Comparison of ENCODE assay signal across 1 cellular context in genomic region chr7:75038508-75038907, GRCh38.
TF ChIP-seq lines count a peak whose summit lies in the region.

No MANE protein-coding gene starts in this region.

TF ChIP-seq in GM12878, 131 proteins besides CTCF, POLR2A, EP300 and RAD21 (continued from another document):
- TF ChIP-seq, protein P1, sequence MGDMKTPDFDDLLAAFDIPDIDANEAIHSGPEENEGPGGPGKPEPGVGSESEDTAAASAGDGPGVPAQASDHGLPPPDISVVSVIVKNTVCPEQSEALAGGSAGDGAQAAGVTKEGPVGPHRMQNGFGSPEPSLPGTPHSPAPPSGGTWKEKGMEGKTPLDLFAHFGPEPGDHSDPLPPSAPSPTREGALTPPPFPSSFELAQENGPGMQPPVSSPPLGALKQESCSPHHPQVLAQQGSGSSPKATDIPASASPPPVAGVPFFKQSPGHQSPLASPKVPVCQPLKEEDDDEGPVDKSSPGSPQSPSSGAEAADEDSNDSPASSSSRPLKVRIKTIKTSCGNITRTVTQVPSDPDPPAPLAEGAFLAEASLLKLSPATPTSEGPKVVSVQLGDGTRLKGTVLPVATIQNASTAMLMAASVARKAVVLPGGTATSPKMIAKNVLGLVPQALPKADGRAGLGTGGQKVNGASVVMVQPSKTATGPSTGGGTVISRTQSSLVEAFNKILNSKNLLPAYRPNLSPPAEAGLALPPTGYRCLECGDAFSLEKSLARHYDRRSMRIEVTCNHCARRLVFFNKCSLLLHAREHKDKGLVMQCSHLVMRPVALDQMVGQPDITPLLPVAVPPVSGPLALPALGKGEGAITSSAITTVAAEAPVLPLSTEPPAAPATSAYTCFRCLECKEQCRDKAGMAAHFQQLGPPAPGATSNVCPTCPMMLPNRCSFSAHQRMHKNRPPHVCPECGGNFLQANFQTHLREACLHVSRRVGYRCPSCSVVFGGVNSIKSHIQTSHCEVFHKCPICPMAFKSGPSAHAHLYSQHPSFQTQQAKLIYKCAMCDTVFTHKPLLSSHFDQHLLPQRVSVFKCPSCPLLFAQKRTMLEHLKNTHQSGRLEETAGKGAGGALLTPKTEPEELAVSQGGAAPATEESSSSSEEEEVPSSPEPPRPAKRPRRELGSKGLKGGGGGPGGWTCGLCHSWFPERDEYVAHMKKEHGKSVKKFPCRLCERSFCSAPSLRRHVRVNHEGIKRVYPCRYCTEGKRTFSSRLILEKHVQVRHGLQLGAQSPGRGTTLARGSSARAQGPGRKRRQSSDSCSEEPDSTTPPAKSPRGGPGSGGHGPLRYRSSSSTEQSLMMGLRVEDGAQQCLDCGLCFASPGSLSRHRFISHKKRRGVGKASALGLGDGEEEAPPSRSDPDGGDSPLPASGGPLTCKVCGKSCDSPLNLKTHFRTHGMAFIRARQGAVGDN (IDR thresholded peaks at IDR 0.05), result no peak
- no peak for TF ChIP-seq KLF5 (IDR thresholded peaks at IDR 0.05; ENCODE audit: partially characterized antibody)
